Comparison of ENCODE assay signal across 22 cellular contexts in genomic region chr6:148724428-148724827, GRCh38.
"Had no signal": no experiment of that assay in that cellular context is flagged by ENCODE, and none has a peak within 500 bp of the region (broad histone marks: within the 10 kb centered on the region; RNA-seq: fewer than 3 reads in every experiment).

No MANE protein-coding gene starts in this region.

- H3K9me3 ChIP-seq: SK-N-SH had no signal

- ATAC-seq: Panc1, T-cell had no signal

- H3K4me2 ChIP-seq: SK-N-SH had no signal

- H3K9me2 ChIP-seq: SK-N-SH had no signal

- H3K4me3 Mint-ChIP-seq: IgD-negative memory B cell, T-cell had no signal

- H3K9ac ChIP-seq: SK-N-SH had no signal

- H3K4me1 Mint-ChIP-seq: T-cell had no signal

- H3K27ac Mint-ChIP-seq: IgD-negative memory B cell, T-cell had no signal

- DNase-seq: KBM-7, MV-4-11, NCI-H1048, NCI-H1105, NCI-H1417, NCI-H1436 treated with DMSO at 0.1 percent for 48 hours, NCI-H1694, NCI-H187 treated with DMSO at 0.1 percent for 48 hours, NCI-H2029 treated with DMSO at 0.1 percent for 48 hours, NCI-H2107, NCI-H2227 treated with DMSO at 0.1 percent for 48 hours, NCI-H524 treated with DMSO at 0.1 percent for 48 hours, NCI-H69, NCI-H774, SHP77, SK-N-SH, SW 1271, T-cell had no signal

- H3K27ac ChIP-seq: HL-60, RWPE1 had no signal
